In the genomic region with DNA sequence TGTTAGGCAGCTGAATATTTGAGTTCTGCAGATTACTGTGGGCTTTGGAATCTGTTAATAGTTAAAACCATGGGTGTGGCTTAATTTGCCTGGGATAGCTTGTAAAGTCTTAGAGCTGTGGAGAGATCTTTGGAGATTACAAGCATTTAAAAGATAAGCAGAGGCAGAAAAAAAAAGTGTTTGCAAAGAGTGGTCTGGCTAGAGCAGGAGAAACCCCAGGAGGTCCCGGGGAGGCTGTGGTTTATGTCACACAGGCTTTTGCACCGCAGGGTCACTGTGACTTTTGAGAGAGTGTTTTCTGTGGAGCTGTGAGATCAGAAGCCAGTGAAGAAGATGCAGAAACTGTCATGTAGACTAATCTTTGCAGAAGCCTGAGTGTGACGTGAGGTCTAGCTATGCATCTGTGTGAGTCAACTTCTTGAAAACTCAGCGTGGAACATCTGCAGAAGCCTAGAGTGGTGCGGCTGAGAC, we compare ENCODE assay signal across 8 cellular contexts. TPM values are rescaled to one million over a fixed set of nuclear protein-coding genes. Genes with fewer than 3 reads are reported as not detected.
A peak's percentile ranks its signal among the peaks of the same experiment; 100 is the strongest.
DNase-seq lines count a peak whose midpoint lies in the region; ATAC-seq and FAIRE-seq lines count a peak whose summit lies in the region.
"Had no signal": no experiment of that assay in that cellular context is flagged by ENCODE, and none has a peak within 500 bp of the region (broad histone marks: within the 10 kb centered on the region; RNA-seq: fewer than 3 reads in every experiment).

No MANE protein-coding gene starts in this region.

- H3K27ac Mint-ChIP-seq in effector memory CD8-positive, alpha-beta T cell: peak overlapping the region; percentile 89 to 93

- H3K4me3 Mint-ChIP-seq in effector memory CD8-positive, alpha-beta T cell: peak overlapping the region; percentile 26 to 54
- H3K4me3 Mint-ChIP-seq: naive thymus-derived CD8-positive, alpha-beta T cell had no signal

- no peaks in the 10 kb centered on the region for H3K9me3 Mint-ChIP-seq in effector memory CD8-positive, alpha-beta T cell
- H3K9me3 Mint-ChIP-seq: naive thymus-derived CD8-positive, alpha-beta T cell had no signal

- no peaks in the 10 kb centered on the region for H3K27me3 Mint-ChIP-seq in effector memory CD8-positive, alpha-beta T cell

- no peaks in the 10 kb centered on the region for H3K36me3 Mint-ChIP-seq in effector memory CD8-positive, alpha-beta T cell (ENCODE audit: insufficient read depth)
- H3K36me3 Mint-ChIP-seq: naive thymus-derived CD8-positive, alpha-beta T cell had no signal

- ATAC-seq in GM18520 (IDR thresholded peaks at IDR 0.05; ENCODE audit: unreplicated experiment) (peak; percentile 42), GM18907 (IDR thresholded peaks at IDR 0.05; ENCODE audit: unreplicated experiment) (no peak)
- ATAC-seq in effector memory CD8-positive, alpha-beta T cell (replicated peaks): peak; percentile 78
- ATAC-seq: naive thymus-derived CD8-positive, alpha-beta T cell had no signal

- H3K4me1 Mint-ChIP-seq in effector memory CD8-positive, alpha-beta T cell (ENCODE audit: low read depth in 2 of 2): peaks cover 55 to 83% of the 10 kb centered on the region in 2 donors

- peak; percentile 91 for DNase-seq in RPMI7951 (ENCODE audit: low read depth)
- peak; percentile 52 to 61 (median 53) for DNase-seq in effector memory CD8-positive, alpha-beta T cell
- DNase-seq in stimulated activated CD8-positive, alpha-beta memory T cell treated with anti-CD3 and anti-CD28 coated beads, Interleukin-4, amount 100 ng/mL, for 1 hour (ENCODE audit: low read depth in 2 of 2, low spot score in 1 of 2): peak; percentile 28 to 45
- no peak for DNase-seq in putamen (ENCODE audit: low spot score)
- DNase-seq in RCC 7860 (ENCODE audit: low spot score): no peak

- FAIRE-seq in RCC 7860 (lab: Jason Lieb, UNC): no peak

RNA-seq across cellular contexts. Expression of a gene that starts 49.0 kb away (rescaled TPM):
- total RNA-seq in RPMI7951 (2014; rRNA removed; shearing (Covaris generic)): 5.1 and 5.5 TPM in 2 replicates

Comparison
In these comparisons a context has a peak if more than half of its experiments do, and no peak if none do; other contexts are left out.
1. DNase-seq: peak in RPMI7951 (single experiment), effector memory CD8-positive, alpha-beta T cell (3 of 3) and stimulated activated CD8-positive, alpha-beta memory T cell treated with anti-CD3 and anti-CD28 coated beads, Interleukin-4, amount 100 ng/mL, for 1 hour (2 of 2); none in putamen (single experiment) and RCC 7860 (single experiment).